Comparison of ENCODE assay signal across 20 cellular contexts in genomic region chr2:207706936-207707860, GRCh38. TPM values are rescaled to one million over a fixed set of nuclear protein-coding genes. Genes with fewer than 3 reads are reported as not detected.
DNase-seq lines count a peak whose midpoint lies in the region; ATAC-seq, FAIRE-seq and TF ChIP-seq lines count a peak whose summit lies in the region.
"Had no signal": no experiment of that assay in that cellular context is flagged by ENCODE, and none has a peak within 500 bp of the region (broad histone marks: within the 10 kb centered on the region; RNA-seq: fewer than 3 reads in every experiment).

No MANE protein-coding gene starts in this region.

- H3K4me3 ChIP-seq in A549, result no peak overlapping the region
- H3K4me3 ChIP-seq in HCT116 (replicated peaks in 1 of 2; ENCODE audit: low read depth in 1 of 2, low read length in 2 of 2), result no peak overlapping the region
- H3K4me3 ChIP-seq: dorsolateral prefrontal cortex had no signal

- H3K27ac ChIP-seq in A549 (peak overlapping the region; percentile 44 to 46; a peak in 5 of 6 replicates), HCT116 (ENCODE audit: low read depth, low read length) (no peak overlapping the region), epithelial cell of prostate (peak overlapping the region; percentile 59)
- H3K27ac ChIP-seq: dorsolateral prefrontal cortex had no signal

- 54% methylated on average over 4 of the region's 4 CpGs for WGBS in A549 (ENCODE audit: missing lambda C conversion rate)

- peak overlapping the region; percentile 49 for H2AFZ ChIP-seq in HCT116 (ENCODE audit: low read depth, low read length, poor library complexity, severe bottlenecking)

- TF ChIP-seq CTCF in A549 (IDR thresholded peaks at IDR 0.05), result no peak
- 0 out of 6 replicates have a peak, but pooled peaks of 1 of the 3 experiments have one; percentile 8 for TF ChIP-seq CTCF in HCT116 (IDR thresholded peaks at IDR 0.05 in 2 of 3, conservative IDR thresholded peaks at IDR 0.05 in 1 of 3; ENCODE audit: borderline replicate concordance in 1 of 3, insufficient read depth in 1 of 3, low read depth in 2 of 3, low read length in 2 of 3)

- no peak overlapping the region for H3K9ac ChIP-seq in HCT116 (ENCODE audit: low read length)

- TF ChIP-seq POLR2A in A549 (IDR thresholded peaks at IDR 0.05; ENCODE audit: low read length) (no peak), HCT116 (IDR thresholded peaks at IDR 0.05; ENCODE audit: borderline replicate concordance, extremely low read depth, insufficient read depth, insufficient read length) (no peak)

- H3K4me1 ChIP-seq in A549 (peaks cover 17% of the 10 kb centered on the region), HCT116 (ENCODE audit: control insufficient read depth in 1 of 2, insufficient read depth in 2 of 2, low read length in 2 of 2) (peaks cover 4 to 9% of the 10 kb centered on the region in 2 experiments; a peak in 3 of 4 replicates)

- H3K9me2 ChIP-seq in HCT116 (ENCODE audit: insufficient read depth), result no peaks in the 10 kb centered on the region

- H3K27me3 ChIP-seq in HCT116 (ENCODE audit: insufficient read depth, low read length), result no peaks in the 10 kb centered on the region
- H3K27me3 ChIP-seq: dorsolateral prefrontal cortex had no signal

- CTCF ChIA-PET in A549 (lab: Yijun Ruan, JAX) (interaction anchor here (0.7 to 7.5 kb wide), 11 partner anchors 9 to 924 kb away, joined by 3 to 66 read pairs (median 3); partner anchors contain the start of genes CREB1 and METTL21A), HCT116 (lab: Charles Lee) (interaction anchor here (3.9 kb wide), 1 partner anchor 14 kb away, joined by 20 read pairs; no protein-coding TSS in a partner anchor)

- intact Hi-C loops in HCT116 (cut with micrococcal nuclease), result no loop called here

- no peak for FAIRE-seq in A549 (lab: Jason Lieb, UNC)
- FAIRE-seq: G401.6, RCC 7860 had no signal

- ATAC-seq in A549 (no peak), HCT116 (no peak), HG02938 (IDR thresholded peaks at IDR 0.05; ENCODE audit: unreplicated experiment) (no peak)
- ATAC-seq: activated CD4-positive, CD25-positive, alpha-beta regulatory T cell treated with anti-CD3 and anti-CD28 coated beads, Interleukin-2, amount 50 U/mL, for 24 hours had no signal

- TF ChIP-seq RAD21 in A549 (conservative IDR thresholded peaks at IDR 0.05 in 1 of 2, IDR thresholded peaks at IDR 0.05 in 1 of 2), result no peak
- TF ChIP-seq RAD21 in HCT116 (IDR thresholded peaks at IDR 0.05; ENCODE audit: low read depth), result 0 out of 2 replicates have a peak, but pooled peaks have one; percentile 10

- no peaks in the 10 kb centered on the region; the same call in 1 of the 2 replicates for H3K79me2 ChIP-seq in HCT116 (ENCODE audit: insufficient read depth, low read length)

- peak overlapping the region; percentile 53 for H3K4me2 ChIP-seq in A549
- H3K4me2 ChIP-seq in HCT116 (ENCODE audit: low read length), result no peak overlapping the region

- no peaks in the 10 kb centered on the region for H4K20me1 ChIP-seq in HCT116 (ENCODE audit: insufficient read depth)

- no peak for DNase-seq in A549 (ENCODE audit: low read depth in 1 of 2, low spot score in 1 of 2)
- DNase-seq in HCT116 (ENCODE audit: low read depth, low spot score), result no peak
- peak; percentile 42 for DNase-seq in OCI-M1 (lab: John Stamatoyannopoulos, UW)
- no peak for DNase-seq in epithelial cell of prostate (ENCODE audit: low read depth, low spot score)
- DNase-seq in AG08395 (ENCODE audit: low spot score), result no peak
- no peak for DNase-seq in cerebellar cortex (ENCODE audit: low spot score)
- no peak for DNase-seq in germinal center (ENCODE audit: low spot score)
- DNase-seq: activated CD8-positive, alpha-beta memory T cell treated with anti-CD3 and anti-CD28 coated beads, Interleukin-2, amount 50 U/mL, for 48 hours; activated naive CD4-positive, alpha-beta T cell treated with Interleukin-2 at 50 U/mL for 16 hours; COR-L47; dorsolateral prefrontal cortex; Kasumi-1; left cardiac atrium; NCI-H1930; NCI-H526; stimulated activated CD4-positive, alpha-beta T cell treated with anti-CD3 and anti-CD28 coated beads, Interleukin-15, amount 100 ng/mL, for 24 hours had no signal

- H3K9me3 ChIP-seq in A549 (no peaks in the 10 kb centered on the region), HCT116 (ENCODE audit: control insufficient read depth in 1 of 2, insufficient read depth in 1 of 2, low read depth in 1 of 2, low read length in 2 of 2) (no peaks in the 10 kb centered on the region)

- TF ChIP-seq EP300 in A549 (IDR thresholded peaks at IDR 0.05), result no peak

- H3K36me3 ChIP-seq in HCT116 (ENCODE audit: control insufficient read depth in 1 of 2, insufficient read depth in 2 of 2, low read length in 2 of 2), result no peaks in the 10 kb centered on the region

- POLR2A ChIA-PET in A549 (lab: Yijun Ruan, JAX) (interaction anchor here (0.6 kb wide), 1 partner anchor 41 kb away, joined by 6 read pairs; no protein-coding TSS in a partner anchor), HCT116 (lab: Charles Lee) (interaction anchor here (1.3 kb wide), 1 partner anchor 10 kb away, joined by 3 read pairs; no protein-coding TSS in a partner anchor)

- BruUV-seq in HCT116 (replicated peaks; lab: Mats Ljungman, UMichigan), result no TSS peak

- RAD21 ChIA-PET in HCT116 (lab: Charles Lee; ENCODE audit: low non-redundant PET in 1 of 2, low total read pairs in 2 of 2, uncharacterized antibody in 2 of 2, unreplicated experiment in 2 of 2), result no interaction called here

TF ChIP-seq in A549, 52 proteins besides CTCF, POLR2A, EP300 and RAD21 (continues in another document):
- TF ChIP-seq CEBPB (IDR thresholded peaks at IDR 0.05) (no peak), NPAS2 (CRISPR knock-in tag; IDR thresholded peaks at IDR 0.05; ENCODE audit: borderline replicate concordance) (no peak), HDAC2 (IDR thresholded peaks at IDR 0.05) (no peak), ELK1 (IDR thresholded peaks at IDR 0.05; ENCODE audit: low read depth, low read length) (no peak), HOXB13 (CRISPR knock-in tag; IDR thresholded peaks at IDR 0.05; ENCODE audit: low read depth) (no peak), HEYL (CRISPR knock-in tag; IDR thresholded peaks at IDR 0.05) (no peak), EHF (CRISPR knock-in tag; IDR thresholded peaks at IDR 0.05) (no peak), ZFP36 (IDR thresholded peaks at IDR 0.05; ENCODE audit: borderline replicate concordance, partially characterized antibody) (no peak), MYC (IDR thresholded peaks at IDR 0.05; ENCODE audit: borderline replicate concordance, low read length) (no peak), SREBF2 (IDR thresholded peaks at IDR 0.05) (no peak), RFX5 (IDR thresholded peaks at IDR 0.05) (no peak)

TF ChIP-seq in HCT116, 20 proteins besides CTCF, POLR2A, EP300 and RAD21 (continues in another document):
- TF ChIP-seq MAX (IDR thresholded peaks at IDR 0.05), result no peak
- TF ChIP-seq POLR2AphosphoS5 (IDR thresholded peaks at IDR 0.05; ENCODE audit: low read depth, low read length), result no peak
- TF ChIP-seq SRF (IDR thresholded peaks at IDR 0.05; ENCODE audit: low read depth), result no peak
- no peak for TF ChIP-seq EZH2phosphoT487 (IDR thresholded peaks at IDR 0.05; ENCODE audit: borderline replicate concordance)
- TF ChIP-seq REST (IDR thresholded peaks at IDR 0.05; ENCODE audit: low read depth), result no peak

RNA-seq across cellular contexts. Expression of gene CCNYL1, which starts 4.2 kb away (rescaled TPM):
- polyA plus RNA-seq in A549 (2011; rRNA removed), result 31.6 and 38.7 TPM in 2 replicates
- polyA plus RNA-seq in A549 (2012; cell fraction: cytosol; rRNA removed), result 13.0 and 14.8 TPM in 2 replicates
- polyA plus RNA-seq in A549 (2012; cell fraction: nucleus; rRNA removed), result 9.4 and 12.8 TPM in 2 replicates
- polyA plus RNA-seq in A549 (2017; fragmentation: RNase III; extraction: RNeasy Plus Mini Kit Qiagen cat#74134 plus additional on column Dnase treatment), result 16.9 to 20.8 TPM (median 17.7 TPM) in 3 replicates
- 9.6 and 11.0 TPM in 2 replicates for polyA minus RNA-seq in A549 (2011; rRNA and poly(A)+ RNA removed)
- total RNA-seq in HCT116 (2021; ENCODE audit: unreplicated experiment), result 14.9 TPM
- polyA plus RNA-seq in HCT116 (2012), result 4.7 and 6.2 TPM in 2 replicates

Comparison
In these comparisons a context has a peak if more than half of its experiments do, and no peak if none do; other contexts are left out.
1. Of the 6 proteins assayed by ChIP-seq in both A549 and HCT116: peak only in A549: none; only in HCT116: RAD21; in both: none; in neither: 4; mixed calls (peak in some experiments, not most) for 1.